Comparison of ENCODE assay signal across 19 cellular contexts in the genomic region with DNA sequence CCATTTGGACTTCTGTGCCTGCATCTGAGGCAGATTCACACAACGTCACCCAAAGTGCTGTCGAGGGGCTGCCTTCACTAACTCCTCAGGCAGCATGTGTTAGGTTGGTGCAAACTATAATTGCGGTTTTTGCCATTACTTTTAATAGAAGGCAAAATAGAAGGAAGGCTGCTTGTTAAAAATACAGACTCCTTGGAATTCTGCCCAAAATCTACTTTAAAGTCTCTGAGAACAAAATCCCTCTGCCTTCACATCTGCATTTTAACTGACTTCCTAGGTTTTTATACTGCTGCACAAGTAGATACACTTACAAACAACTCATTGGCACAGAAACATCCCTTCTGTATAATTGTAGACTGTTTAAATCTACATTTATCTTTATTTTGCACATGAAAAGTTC. TPM values are rescaled to one million over a fixed set of nuclear protein-coding genes. Genes with fewer than 3 reads are reported as not detected.
"Had no signal": no experiment of that assay in that cellular context is flagged by ENCODE, and none has a peak within 500 bp of the region (broad histone marks: within the 10 kb centered on the region; RNA-seq: fewer than 3 reads in every experiment).

No MANE protein-coding gene starts in this region.

- H3K27ac ChIP-seq: epithelial cell of prostate, esophagus muscularis mucosa, heart right ventricle, tibial artery had no signal

- H3K27me3 ChIP-seq: esophagus muscularis mucosa, gastrocnemius medialis, right atrium auricular region, tibial artery had no signal

- H3K9me3 ChIP-seq: esophagus muscularis mucosa, gastrocnemius medialis, heart right ventricle, right atrium auricular region, tibial artery had no signal

- DNase-seq: effector memory CD8-positive, alpha-beta T cell; heart right ventricle; islet precursor cell; mammary epithelial cell; natural killer cell; posterior cingulate gyrus; small intestine; stimulated activated CD4-positive, alpha-beta T cell treated with anti-CD3 and anti-CD28 coated beads, Interleukin-2, amount 100 ng/mL, for 48 hours; stimulated activated naive CD4-positive, alpha-beta T cell treated with Interleukin-2 at 50 U/mL for 16 hours; tibial artery had no signal

- ATAC-seq: effector memory CD8-positive, alpha-beta T cell; left lobe of liver; natural killer cell had no signal

- H3K4me1 ChIP-seq: esophagus muscularis mucosa, gastrocnemius medialis had no signal

- H3K36me3 ChIP-seq: gastrocnemius medialis, right atrium auricular region, tibial artery had no signal

- H3K4me3 ChIP-seq: esophagus muscularis mucosa, gastrocnemius medialis, heart right ventricle, right atrium auricular region, tibial artery had no signal

RNA-seq across cellular contexts. Expression of gene F5, which starts 59.3 kb away (rescaled TPM):
- total RNA-seq: fibroblast of villous mesenchyme, mammary epithelial cell, myocyte, neural crest cell, osteocyte had no signal
